In genomic region chr12:88339254-88339949, GRCh38 we compare ENCODE assay signal across 13 cellular contexts.
DNase-seq lines count a peak whose midpoint lies in the region; ATAC-seq and TF ChIP-seq lines count a peak whose summit lies in the region.
"Had no signal": no experiment of that assay in that cellular context is flagged by ENCODE, and none has a peak within 500 bp of the region (broad histone marks: within the 10 kb centered on the region; RNA-seq: fewer than 3 reads in every experiment).

No MANE protein-coding gene starts in this region.

- no peaks in the 10 kb centered on the region for H3K79me2 ChIP-seq in smooth muscle cell (ENCODE audit: low read depth)
- H3K79me2 ChIP-seq: parathyroid adenoma had no signal

- DNase-seq in HS-5 (ENCODE audit: low read depth) = peak; percentile 11
- DNase-seq in epithelial cell of esophagus (ENCODE audit: low read depth) = peak; percentile 80
- no peak for DNase-seq in smooth muscle cell (lab: John Stamatoyannopoulos, UW; ENCODE audit: unreplicated experiment)
- DNase-seq in SHP77 (lab: John Stamatoyannopoulos, UW) = no peak
- no peak for DNase-seq in glutamatergic neuron
- DNase-seq in natural killer cell = no peak
- DNase-seq: activated CD8-positive, alpha-beta T cell treated with anti-CD3 and anti-CD28 coated beads, Interleukin-2, amount 10 ng/mL, durations not matched to agents 7 days and 5 days; central memory CD4-positive, alpha-beta T cell; NCI-H510A treated with DMSO at 0.1 percent for 48 hours; T-helper 9 cell had no signal

- H3K4me1 Mint-ChIP-seq in glutamatergic neuron (ENCODE audit: low read depth, unreplicated experiment) (no peaks in the 10 kb centered on the region), natural killer cell (no peaks in the 10 kb centered on the region)

- H3K4me1 ChIP-seq in smooth muscle cell (ENCODE audit: low read depth) = peaks cover 11% of the 10 kb centered on the region
- H3K4me1 ChIP-seq: parathyroid adenoma, tibial nerve had no signal

- H3K4me3 Mint-ChIP-seq in glutamatergic neuron (ENCODE audit: unreplicated experiment) (no peak overlapping the region), natural killer cell (no peak overlapping the region)
- H3K4me3 Mint-ChIP-seq: activated CD8-positive, alpha-beta T cell treated with anti-CD3 and anti-CD28 coated beads, Interleukin-2, amount 10 ng/mL, durations not matched to agents 7 days and 5 days had no signal

- peak overlapping the region; percentile 24 for H3K4me2 ChIP-seq in smooth muscle cell

- no peaks in the 10 kb centered on the region for H3K9me3 Mint-ChIP-seq in glutamatergic neuron (ENCODE audit: unreplicated experiment)
- H3K9me3 Mint-ChIP-seq in natural killer cell = peaks cover 5 to 11% of the 10 kb centered on the region in 2 donors

- TF ChIP-seq CTCF in epithelial cell of esophagus (IDR thresholded peaks at IDR 0.05; ENCODE audit: insufficient read depth, low read depth, low read length, missing control alignments) = no peak
- no peak for TF ChIP-seq CTCF in smooth muscle cell (IDR thresholded peaks at IDR 0.05; ENCODE audit: borderline replicate concordance, insufficient read depth, poor library complexity, severe bottlenecking)
- TF ChIP-seq CTCF in glutamatergic neuron (IDR thresholded peaks at IDR 0.05; ENCODE audit: partially characterized antibody, unreplicated experiment) = no peak
- TF ChIP-seq CTCF in natural killer cell (IDR thresholded peaks at IDR 0.05) = no peak

- peak overlapping the region; percentile 82 for H3K27ac ChIP-seq in smooth muscle cell (ENCODE audit: low read depth)
- H3K27ac ChIP-seq: parathyroid adenoma, tibial nerve had no signal

- no peaks in the 10 kb centered on the region for H3K9me3 ChIP-seq in smooth muscle cell (replicated peaks; ENCODE audit: low read depth)
- H3K9me3 ChIP-seq: tibial nerve had no signal

- WGBS in smooth muscle cell (ENCODE audit: low lambda C conversion rate) = 50% methylated on average over 1 of the region's 1 CpG

- ATAC-seq in GM18520 (IDR thresholded peaks at IDR 0.05; ENCODE audit: unreplicated experiment) = peak; percentile 73
- ATAC-seq in natural killer cell = no peak
- ATAC-seq: activated CD8-positive, alpha-beta T cell treated with anti-CD3 and anti-CD28 coated beads, Interleukin-2, amount 10 ng/mL, durations not matched to agents 7 days and 5 days had no signal

- no peaks in the 10 kb centered on the region for H3K27me3 ChIP-seq in smooth muscle cell (ENCODE audit: low read depth)
- H3K27me3 ChIP-seq: tibial nerve had no signal

- H3K4me3 ChIP-seq in epithelial cell of esophagus (ENCODE audit: low read length) (no peak overlapping the region), smooth muscle cell (no peak overlapping the region)
- H3K4me3 ChIP-seq: tibial nerve had no signal

- no peaks in the 10 kb centered on the region for H3K36me3 ChIP-seq in smooth muscle cell (ENCODE audit: low read depth)
- H3K36me3 ChIP-seq: tibial nerve had no signal

- H2AFZ ChIP-seq in smooth muscle cell (ENCODE audit: low read depth) = no peak overlapping the region
- H2AFZ ChIP-seq: parathyroid adenoma had no signal

- H3K9ac ChIP-seq in smooth muscle cell (ENCODE audit: low read depth) = peak overlapping the region; percentile 23
- H3K9ac ChIP-seq: parathyroid adenoma had no signal

- H4K20me1 ChIP-seq in smooth muscle cell (ENCODE audit: low read depth) = no peaks in the 10 kb centered on the region

- H3K36me3 Mint-ChIP-seq in glutamatergic neuron (ENCODE audit: unreplicated experiment) (no peaks in the 10 kb centered on the region), natural killer cell (no peaks in the 10 kb centered on the region)

- no peaks in the 10 kb centered on the region for H3K27me3 Mint-ChIP-seq in glutamatergic neuron (ENCODE audit: unreplicated experiment)
- no peaks in the 10 kb centered on the region for H3K27me3 Mint-ChIP-seq in natural killer cell (ENCODE audit: low read depth in 2 of 2)

- no peak overlapping the region for H3K27ac Mint-ChIP-seq in glutamatergic neuron (ENCODE audit: unreplicated experiment)
- H3K27ac Mint-ChIP-seq in natural killer cell = no peak overlapping the region
- H3K27ac Mint-ChIP-seq: activated CD8-positive, alpha-beta T cell treated with anti-CD3 and anti-CD28 coated beads, Interleukin-2, amount 10 ng/mL, durations not matched to agents 7 days and 5 days had no signal

- intact Hi-C loops in natural killer cell (cut with micrococcal nuclease) = no loop called here

- no peaks in the 10 kb centered on the region for H3F3A ChIP-seq in smooth muscle cell (ENCODE audit: low read depth)

Comparison
In these comparisons a context has a peak if more than half of its experiments do, and no peak if none do; other contexts are left out.
1. DNase-seq: peak in HS-5 (single experiment) and epithelial cell of esophagus (single experiment); none in smooth muscle cell (single experiment), SHP77 (0 of 2), glutamatergic neuron (single experiment) and natural killer cell (single experiment).